ENCODE assay signal across 2 cellular contexts in the genomic region with DNA sequence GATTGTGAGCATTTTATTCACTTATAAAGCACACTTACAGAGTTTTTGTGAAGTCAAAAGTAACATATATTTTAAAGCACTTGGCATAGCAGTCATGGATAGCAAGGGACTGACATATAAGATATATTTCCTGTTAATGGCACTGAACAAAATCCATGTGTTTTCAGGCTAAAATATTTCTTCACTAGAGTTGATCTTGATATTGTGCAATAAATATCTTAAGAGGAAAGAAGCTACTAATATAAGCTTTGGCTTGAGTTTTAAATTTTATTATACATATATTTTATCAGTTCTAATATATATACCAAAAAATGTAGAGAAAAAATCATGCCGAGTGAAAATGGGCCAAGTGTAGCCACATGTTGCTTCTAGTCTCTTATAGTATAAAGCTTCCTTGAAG.
TF ChIP-seq lines count a peak whose summit lies in the region.

No MANE protein-coding gene starts in this region.

TF ChIP-seq in HepG2, 621 proteins besides CTCF, POLR2A, EP300 and RAD21:
- no peak for TF ChIP-seq REPIN1 (CRISPR knock-in tag; IDR thresholded peaks at IDR 0.05; ENCODE audit: borderline replicate concordance, low read depth)
- TF ChIP-seq ZNF878 (CRISPR knock-in tag; IDR thresholded peaks at IDR 0.05), result no peak
- peak; percentile 66; the same call in 1 of the 2 replicates for TF ChIP-seq CEBPB (IDR thresholded peaks at IDR 0.05; ENCODE audit: borderline replicate concordance, low read depth, low read length)

TF ChIP-seq in IMR-90, 13 proteins besides CTCF, POLR2A, EP300 and RAD21:
- TF ChIP-seq CEBPB (IDR thresholded peaks at IDR 0.05; ENCODE audit: low read depth, low read length), result peak; percentile 37; the same call in 1 of the 2 replicates
- no peak for TF ChIP-seq MXI1 (IDR thresholded peaks at IDR 0.05; ENCODE audit: borderline replicate concordance, low read depth, low read length)
